Comparison of ENCODE assay signal across 1 cellular context in genomic region chr12:24615967-24616411, GRCh38.
TF ChIP-seq lines count a peak whose summit lies in the region.

No MANE protein-coding gene starts in this region.

TF ChIP-seq in IMR-90, 13 proteins besides CTCF, POLR2A, EP300 and RAD21:
- TF ChIP-seq CEBPB (IDR thresholded peaks at IDR 0.05; ENCODE audit: low read depth, low read length) (peak; percentile 92), FOS (IDR thresholded peaks at IDR 0.05; ENCODE audit: low read depth, low read length) (0 out of 2 replicates have a peak, but pooled peaks have one; percentile 8), BHLHE40 (IDR thresholded peaks at IDR 0.05; ENCODE audit: low read depth, low read length) (peak; percentile 9; the same call in 1 of the 2 replicates), ELK1 (IDR thresholded peaks at IDR 0.05; ENCODE audit: borderline replicate concordance, low read depth, low read length) (no peak)
